Comparison of ENCODE assay signal across 31 cellular contexts in genomic region chr6:118553132-118553531, GRCh38. TPM values are rescaled to one million over a fixed set of nuclear protein-coding genes. Genes with fewer than 3 reads are reported as not detected.
DNase-seq lines count a peak whose midpoint lies in the region; ATAC-seq and TF ChIP-seq lines count a peak whose summit lies in the region.
"Had no signal": no experiment of that assay in that cellular context is flagged by ENCODE, and none has a peak within 500 bp of the region (broad histone marks: within the 10 kb centered on the region; RNA-seq: fewer than 3 reads in every experiment).

No MANE protein-coding gene starts in this region.

- no peak for DNase-seq in heart left ventricle
- DNase-seq in left ventricle myocardium superior = no peak
- no peak for DNase-seq in chondrocyte (ENCODE audit: low spot score)
- DNase-seq in psoas muscle = no peak
- no peak for DNase-seq in uterus
- DNase-seq in NCI-H1417 treated with DMSO at 0.1 percent for 48 hours (lab: John Stamatoyannopoulos, UW) = no peak
- DNase-seq in NCI-H526 treated with DMSO at 0.1 percent for 48 hours (lab: John Stamatoyannopoulos, UW) = no peak
- no peak for DNase-seq in A172 (ENCODE audit: low spot score)
- DNase-seq: activated CD4-positive, CD25-positive, alpha-beta regulatory T cell; activated gamma-delta T cell treated with Interleukin-2 at 50 U/mL for 16 hours; activated T-cell treated with anti-CD3 and anti-CD28 coated beads, Interleukin-2, amount 50 U/mL, for 48 hours; CD4-positive, alpha-beta T cell; dermis blood vessel endothelial cell; foreskin fibroblast; left colon; MV-4-11; NCI-H146; NCI-H446 treated with DMSO at 0.1 percent for 48 hours; NCI-H82; pancreas; SJCRH30; stimulated activated CD4-positive, alpha-beta T cell treated with anti-CD3 and anti-CD28 coated beads, Interleukin-4, amount 100 ng/mL, for 4 hours; upper lobe of left lung had no signal

- H3K4me3 Mint-ChIP-seq in chondrocyte (ENCODE audit: unreplicated experiment) = no peak overlapping the region
- H3K4me3 Mint-ChIP-seq: CD4-positive, alpha-beta T cell; central memory CD8-positive, alpha-beta T cell had no signal

- intact Hi-C loops in heart left ventricle (cut with DNase I) (loop anchor here in 8 of 10 donors (5.0 to 10.0 kb wide), 6 partner anchors 41 to 271 kb away; no protein-coding TSS in a partner anchor), left ventricle myocardium superior (cut with micrococcal nuclease) (loop anchor here (5.0 kb wide), 1 partner anchor 181 kb away; no protein-coding TSS in a partner anchor), psoas muscle (cut with DNase I) (loop anchor here (5.0 kb wide), 2 partner anchors 41 to 46 kb away; no protein-coding TSS in a partner anchor), uterus (cut with DNase I; ENCODE audit: low total_unique reads) (no loop called here)

- peak overlapping the region; percentile 29 to 87 (median 78) for H3K27ac ChIP-seq in heart left ventricle
- peak overlapping the region; percentile 87 for H3K27ac ChIP-seq in psoas muscle
- H3K27ac ChIP-seq in uterus = peak overlapping the region; percentile 16 to 88
- H3K27ac ChIP-seq: hepatocyte, pancreas, SJCRH30, upper lobe of left lung had no signal

- peaks cover 27% of the 10 kb centered on the region for H3K4me1 Mint-ChIP-seq in chondrocyte (ENCODE audit: low read depth)

- H3K9me3 Mint-ChIP-seq in chondrocyte (ENCODE audit: low read depth) = no peaks in the 10 kb centered on the region
- H3K9me3 Mint-ChIP-seq: CD4-positive, alpha-beta T cell; central memory CD8-positive, alpha-beta T cell had no signal

- TF ChIP-seq POLR2A in heart left ventricle (IDR thresholded peaks at IDR 0.05) = no peak
- no peak for TF ChIP-seq POLR2A in uterus (IDR thresholded peaks at IDR 0.05)

- no peaks in the 10 kb centered on the region for H3K27me3 ChIP-seq in heart left ventricle
- no peaks in the 10 kb centered on the region for H3K27me3 ChIP-seq in psoas muscle (ENCODE audit: insufficient read depth in 3 of 3, low read length in 2 of 3)
- no peaks in the 10 kb centered on the region for H3K27me3 ChIP-seq in uterus
- H3K27me3 ChIP-seq: hepatocyte, pancreas, SJCRH30, upper lobe of left lung had no signal

- H3K27me3 Mint-ChIP-seq in chondrocyte (ENCODE audit: low read depth) = no peaks in the 10 kb centered on the region
- H3K27me3 Mint-ChIP-seq: CD4-positive, alpha-beta T cell; central memory CD8-positive, alpha-beta T cell had no signal

- TF ChIP-seq CTCF in heart left ventricle (IDR thresholded peaks at IDR 0.05) (no peak), chondrocyte (IDR thresholded peaks at IDR 0.05) (no peak), psoas muscle (IDR thresholded peaks at IDR 0.05) (no peak), uterus (IDR thresholded peaks at IDR 0.05) (no peak)

- peaks cover 1% of the 10 kb centered on the region for H3K36me3 Mint-ChIP-seq in chondrocyte (ENCODE audit: low read depth)

- H3K36me3 ChIP-seq in heart left ventricle (peaks cover 0 to 74% (median 8%) of the 10 kb centered on the region in 9 donors), psoas muscle (ENCODE audit: insufficient read depth in 1 of 2, low read depth in 1 of 2) (no peaks in the 10 kb centered on the region), uterus (no peaks in the 10 kb centered on the region)
- H3K36me3 ChIP-seq: pancreas, SJCRH30, upper lobe of left lung had no signal

- H3K4me1 ChIP-seq in heart left ventricle (peaks cover 0 to 10% (median 0%) of the 10 kb centered on the region in 12 donors), psoas muscle (peaks cover 38% of the 10 kb centered on the region), uterus (no peaks in the 10 kb centered on the region)
- H3K4me1 ChIP-seq: pancreas had no signal

- WGBS in heart left ventricle, 4 donors = 19 to 37% (median 25%) methylated on average over 1 of the region's 1 CpG
- 12 to 25% (median 13%) methylated on average over 1 of the region's 1 CpG for WGBS in psoas muscle, 3 donors

- peak overlapping the region; percentile 22 for H3K27ac Mint-ChIP-seq in chondrocyte (ENCODE audit: unreplicated experiment)
- H3K27ac Mint-ChIP-seq: CD4-positive, alpha-beta T cell had no signal

- H3K9me3 ChIP-seq in heart left ventricle (no peaks in the 10 kb centered on the region), psoas muscle (no peaks in the 10 kb centered on the region), uterus (no peaks in the 10 kb centered on the region)
- H3K9me3 ChIP-seq: pancreas, SJCRH30, upper lobe of left lung had no signal

- H3K4me3 ChIP-seq in heart left ventricle (peak overlapping the region; percentile 18 to 64 (median 54)), psoas muscle (peak overlapping the region; percentile 68), uterus (no peak overlapping the region)
- H3K4me3 ChIP-seq: hepatocyte, pancreas, SJCRH30, upper lobe of left lung had no signal

- ATAC-seq in heart left ventricle (no peak), left ventricle myocardium superior (no peak), psoas muscle (peak in 2 of 4 donors; percentile 32 to 34)
- ATAC-seq: esophagus mucosa, HCT116, left colon, pancreas had no signal

RNA-seq across cellular contexts. Expression of gene PLN, which starts 5.0 kb away (rescaled TPM):
- total RNA-seq in heart left ventricle (1,000 to 10,000 TPM; 1,105 to 3,015 (median 1,923) TPM), left ventricle myocardium superior (2,753 TPM), chondrocyte (0.18 TPM in 1 of 3 replicates, not detected in the others), psoas muscle (100 to 1,000 TPM; 158 to 239 (median 211) TPM), uterus (100 to 1,000 TPM in 3 of 4 donors, 10 to 100 TPM in 1; 45.2 to 194 (median 155) TPM)
- polyA plus RNA-seq in heart left ventricle (1,000 to 10,000 TPM in 1 of 2 donors, 100 to 1,000 TPM in 1; 974 to 1,338 TPM), psoas muscle (100 to 1,000 TPM in 2 of 3 donors, 10 to 100 TPM in 1; 72.7 to 214 (median 115) TPM)
- total RNA-seq in A172 (2014; rRNA removed; shearing (Covaris generic)) = not detected in 2 replicates
- total RNA-seq: CD4-positive, alpha-beta T cell; Daoy; dermis blood vessel endothelial cell; LHCN-M2; T-helper 1 cell treated with Interleukin-12 subunit alpha and Interleukin-12 subunit beta and Interleukin-4 antibody, amounts not matched to agents 30 ng/mL and 1 ng/mL, for 36 hours had no signal
- polyA plus RNA-seq: neural cell had no signal

Comparison
In these comparisons a context has a peak if more than half of its experiments do, and no peak if none do; other contexts are left out.
1. H3K4me3 ChIP-seq: peak in heart left ventricle (12 of 12) and psoas muscle (single experiment); none in uterus (0 of 2).
2. RNA of gene PLN, which starts 5.0 kb away (total RNA-seq): 2,753 TPM in left ventricle myocardium superior (single experiment), 1,105 to 3,015 TPM in heart left ventricle, 158 to 239 TPM in psoas muscle and 45.2 to 194 TPM in uterus; 0.18 TPM in chondrocyte and not detected in A172; every median in the first group is over 10 times any median in the second.
3. Peak in every context shown above with its lines, with median percentiles within 50 percentile points of each other: H3K27ac ChIP-seq.